In genomic region chr12:10242539-10242938, GRCh38 we compare ENCODE assay signal across 27 cellular contexts. TPM values are rescaled to one million over a fixed set of nuclear protein-coding genes. Genes with fewer than 3 reads are reported as not detected.
DNase-seq lines count a peak whose midpoint lies in the region; ATAC-seq, FAIRE-seq and TF ChIP-seq lines count a peak whose summit lies in the region.
"Had no signal": no experiment of that assay in that cellular context is flagged by ENCODE, and none has a peak within 500 bp of the region (broad histone marks: within the 10 kb centered on the region; RNA-seq: fewer than 3 reads in every experiment).

No MANE protein-coding gene starts in this region.

- CTCF ChIA-PET in GM12878 (lab: Yijun Ruan, JAX): interaction anchor here (1.1 kb wide), 1 partner anchor 80 kb away, joined by 3 read pairs; no protein-coding TSS in a partner anchor

- FAIRE-seq in GM12878 (lab: Jason Lieb, UNC): no peak
- FAIRE-seq: keratinocyte had no signal

- TF ChIP-seq POLR2A in GM12878 (IDR thresholded peaks at IDR 0.05; ENCODE audit: low read depth, low read length): no peak

- no peak for TF ChIP-seq CTCF in GM06990 (IDR thresholded peaks at IDR 0.05; ENCODE audit: insufficient read depth, low read length, poor library complexity, severe bottlenecking)
- no peak for TF ChIP-seq CTCF in GM12878 (IDR thresholded peaks at IDR 0.05 in 2 of 3, conservative IDR thresholded peaks at IDR 0.05 in 1 of 3; ENCODE audit: control insufficient read depth in 2 of 3, extremely low read depth in 1 of 3, insufficient read depth in 1 of 3, low read depth in 3 of 3, low read length in 3 of 3)

- H4K20me1 ChIP-seq in GM12878 (ENCODE audit: control insufficient read depth, insufficient read depth): no peaks in the 10 kb centered on the region

- no peaks in the 10 kb centered on the region for H3K79me2 ChIP-seq in GM12878 (ENCODE audit: control insufficient read depth, insufficient read depth, low read length)

- intact Hi-C loops in GM12878 (cut with micrococcal nuclease; ENCODE audit: unreplicated experiment): loop anchor here (5.0 kb wide), 1 partner anchor 260 kb away; no protein-coding TSS in a partner anchor

- H3K4me3 ChIP-seq in GM06990 (replicated peaks; ENCODE audit: low read depth, low read length): no peak overlapping the region
- no peak overlapping the region for H3K4me3 ChIP-seq in GM12878
- H3K4me3 ChIP-seq: PC-9, prostate gland, tibial nerve had no signal

- in situ Hi-C loops in GM12878 (cut with MboI): no loop called here

- H3K27ac ChIP-seq in GM12878 (ENCODE audit: control insufficient read depth, insufficient read depth): no peak overlapping the region
- H3K27ac ChIP-seq: PC-9, prostate gland, tibial nerve had no signal

- peak; percentile 9 to 25 for DNase-seq in AML-193 (lab: John Stamatoyannopoulos, UW)
- DNase-seq in GM06990 (ENCODE audit: extremely low read depth, insufficient read length): peak; percentile 17
- DNase-seq in NCI-H526 treated with DMSO at 0.1 percent for 48 hours (lab: John Stamatoyannopoulos, UW): peak; percentile 44
- DNase-seq in GM12878 (ENCODE audit: low read depth, low spot score): no peak
- no peak for DNase-seq in NCI-H1105 (lab: John Stamatoyannopoulos, UW)
- no peak for DNase-seq in NCI-H524 treated with DMSO at 0.1 percent for 48 hours (lab: John Stamatoyannopoulos, UW)
- DNase-seq in NCI-H2196 (lab: John Stamatoyannopoulos, UW; ENCODE audit: unreplicated experiment): no peak
- DNase-seq: activated CD4-positive, alpha-beta T cell treated with anti-CD3 and anti-CD28 coated beads, Interleukin-2, amount 50 U/mL, for 1 hour; activated T-cell treated with anti-CD3 and anti-CD28 coated beads, Interleukin-2, amount 50 U/mL, for 1 hour; central memory CD4-positive, alpha-beta T cell; DMS 273 treated with DMSO at 0.1 percent for 48 hours; endodermal cell; Kasumi-1; NCI-H1048; NCI-H1694; NCI-H446; occipital lobe; PC-9; stimulated activated CD4-positive, alpha-beta T cell treated with anti-CD3 and anti-CD28 coated beads, Interleukin-2, amount 100 ng/mL, for 48 hours had no signal

- H3K36me3 ChIP-seq in GM06990 (ENCODE audit: control insufficient read depth, insufficient read depth, low read length) (no peaks in the 10 kb centered on the region), GM12878 (ENCODE audit: control insufficient read depth in 2 of 2, insufficient read depth in 2 of 2, low read length in 1 of 2) (no peaks in the 10 kb centered on the region)
- H3K36me3 ChIP-seq: prostate gland, tibial nerve had no signal

- SMC1A ChIA-PET in GM12878 (lab: Charles Lee; ENCODE audit: uncharacterized antibody, unreplicated experiment): interaction anchor here (0.5 kb wide), 1 partner anchor 1898 kb away, joined by 5 read pairs; no protein-coding TSS in a partner anchor

- H3K27me3 ChIP-seq in GM06990 (replicated peaks; ENCODE audit: control insufficient read depth, insufficient read depth, low read length) (no peaks in the 10 kb centered on the region), GM12878 (replicated peaks in 1 of 2; ENCODE audit: control insufficient read depth in 2 of 2, insufficient read depth in 2 of 2, low read length in 1 of 2) (no peaks in the 10 kb centered on the region; a peak in 1 of 4 replicates)
- H3K27me3 ChIP-seq: tibial nerve had no signal

- TF ChIP-seq EP300 in GM12878 (IDR thresholded peaks at IDR 0.05; ENCODE audit: borderline replicate concordance in 1 of 2, control insufficient read depth in 1 of 2, low read depth in 2 of 2, low read length in 2 of 2): no peak

- RAD21 ChIA-PET in GM12878 (lab: Charles Lee; ENCODE audit: unreplicated experiment): interaction anchor here (0.7 kb wide), 2 partner anchors 71 to 320 kb away, joined by 4 read pairs; no protein-coding TSS in a partner anchor

- H3K9ac ChIP-seq in GM12878 (ENCODE audit: control insufficient read depth, insufficient read depth, low read length): no peak overlapping the region

- BruUV-seq in GM12878 (replicated peaks; lab: Mats Ljungman, UMichigan): no TSS peak

- H2AFZ ChIP-seq in GM12878 (ENCODE audit: control insufficient read depth, low read depth, low read length): no peak overlapping the region
- H2AFZ ChIP-seq: PC-9 had no signal

- 0% methylated on average over 1 of the region's 1 CpG for WGBS in GM12878 (ENCODE audit: insufficient coverage, insufficient replicate concordance, low lambda C conversion rate, missing lambda C conversion rate)

- peak; percentile 52 for ATAC-seq in GM12878
- ATAC-seq in HG02623 (IDR thresholded peaks at IDR 0.05; ENCODE audit: unreplicated experiment): no peak
- ATAC-seq: HCT116, Right ventricle myocardium inferior, sciatic nerve, SK-N-SH treated with all-trans-retinoic acid at 6 μM for 48 hours had no signal

- no peak for TF ChIP-seq RAD21 in GM12878 (IDR thresholded peaks at IDR 0.05; ENCODE audit: insufficient read depth, low read depth, low read length)

- peaks cover 10% of the 10 kb centered on the region; the same call in 1 of the 2 replicates for H3K4me1 ChIP-seq in GM12878 (ENCODE audit: control insufficient read depth, insufficient read depth, low read length)
- H3K4me1 ChIP-seq: prostate gland, tibial nerve had no signal

- POLR2A ChIA-PET in GM12878 (lab: Charles Lee): no interaction called here

- H3K4me2 ChIP-seq in GM12878 (ENCODE audit: control insufficient read depth, insufficient read depth): 0 out of 2 replicates have a peak overlapping the region, but pooled peaks have one; percentile 17
- H3K4me2 ChIP-seq: PC-9 had no signal

- no peaks in the 10 kb centered on the region for H3K9me3 ChIP-seq in GM12878 (replicated peaks; ENCODE audit: control insufficient read depth, insufficient read depth, low read length)
- H3K9me3 ChIP-seq: prostate gland, tibial nerve had no signal

TF ChIP-seq in GM12878, 131 proteins besides CTCF, POLR2A, EP300 and RAD21:
- TF ChIP-seq PRDM15 (CRISPR knock-in tag; IDR thresholded peaks at IDR 0.05): no peak
- peak; percentile 84 for TF ChIP-seq RUNX3 (IDR thresholded peaks at IDR 0.05; ENCODE audit: low read length)
- peak; percentile 64 for TF ChIP-seq NFIC (IDR thresholded peaks at IDR 0.05; ENCODE audit: low read depth, low read length)
- peak; percentile 39; the same call in 1 of the 2 replicates for TF ChIP-seq CREM (IDR thresholded peaks at IDR 0.05; ENCODE audit: low read depth)
- 0 out of 2 replicates have a peak, but pooled peaks have one; percentile 21 for TF ChIP-seq CBFB (IDR thresholded peaks at IDR 0.05; ENCODE audit: low read depth)
- TF ChIP-seq ZNF217 (IDR thresholded peaks at IDR 0.05): no peak
- TF ChIP-seq JUNB (IDR thresholded peaks at IDR 0.05): peak; percentile 35; the same call in 1 of the 2 replicates

RNA-seq across cellular contexts. Expression of gene GABARAPL1, which starts 29.9 kb away (rescaled TPM):
- total RNA-seq in GM12878 (2013; cell fraction: nucleolus; rRNA removed): 4.4 and 6.0 TPM in 2 replicates
- total RNA-seq in GM12878 (2014; rRNA removed) (2.1 and 3.2 TPM in 2 replicates), GM12878 (2014; rRNA removed; fragmentation: Illumina TruSeq; extraction: Trizol) (2.0 and 2.4 TPM in 2 replicates), GM12878 (2021) (2.7 and 3.6 TPM in 2 replicates)
- 7.2 TPM for polyA plus RNA-seq in GM12878 (2011; ENCODE audit: low read depth)
- polyA plus RNA-seq in GM12878 (2011; rRNA removed) (0.71 and 0.99 TPM in 2 replicates), GM12878 (2014; fragmentation: Illumina TruSeq; extraction: Trizol) (3.1 and 11.1 TPM in 2 replicates), GM12878 (2014; fragmentation: Nextera tagmentation; extraction: Ambion mirVana) (under 1 TPM; 0.55 to 0.71 TPM), GM12878 (2014; rRNA removed) (3.7 and 4.8 TPM in 2 replicates), GM12878 (2016; fragmentation: Nextera tagmentation; extraction: Ambion mirVana) (under 1 TPM; 0.42 to 0.75 TPM)
- polyA plus RNA-seq in GM12878 (2011; cell fraction: cytosol; rRNA removed): 0.28 and 0.69 TPM in 2 replicates
- polyA plus RNA-seq in GM12878 (2011; cell fraction: nucleus; rRNA removed): 0.86 and 0.99 TPM in 2 replicates
- polyA plus RNA-seq in GM12878 (2012): 7.8 and 9.0 TPM in 2 replicates
- polyA minus RNA-seq in GM12878 (2011; rRNA and poly(A)+ RNA removed): 0.29 and 0.67 TPM in 2 replicates
- polyA minus RNA-seq in GM12878 (2011; cell fraction: cytosol; rRNA and poly(A)+ RNA removed): 3.2 and 4.9 TPM in 2 replicates
- 0.57 and 0.85 TPM in 2 replicates for polyA minus RNA-seq in GM12878 (2011; cell fraction: nucleus; rRNA and poly(A)+ RNA removed)

Comparison
In these comparisons a context has a peak if more than half of its experiments do, and no peak if none do; other contexts are left out.
1. DNase-seq: peak in AML-193 (2 of 2), GM06990 (single experiment) and NCI-H526 treated with DMSO at 0.1 percent for 48 hours (single experiment); none in GM12878 (single experiment), NCI-H1105 (single experiment), NCI-H524 treated with DMSO at 0.1 percent for 48 hours (single experiment) and NCI-H2196 (single experiment).